In genomic region chr3:184540777-184541681, GRCh38 we compare ENCODE assay signal across 8 cellular contexts. TPM values are rescaled to one million over a fixed set of nuclear protein-coding genes. Genes with fewer than 3 reads are reported as not detected.
A peak's percentile ranks its signal among the peaks of the same experiment; 100 is the strongest.
DNase-seq lines count a peak whose midpoint lies in the region; ATAC-seq and TF ChIP-seq lines count a peak whose summit lies in the region.

No MANE protein-coding gene starts in this region.

- ATAC-seq in mucosa of descending colon (peak; percentile 92), HG03342 (IDR thresholded peaks at IDR 0.05; ENCODE audit: unreplicated experiment) (no peak)
- peak; percentile 61 to 69 for ATAC-seq in stimulated activated naive B cell treated with anti-CD40 and anti-IgM and Interleukin-4, amounts not matched to agents 10 μg/mL and 1 μg/mL and 100 μg/mL, for 72 hours (replicated peaks)

- no peaks in the 10 kb centered on the region for H3K9me3 ChIP-seq in mucosa of descending colon

- H3K4me3 ChIP-seq in coronary artery (no peak overlapping the region), mucosa of descending colon (no peak overlapping the region)

- peaks cover 5% of the 10 kb centered on the region for H3K4me1 ChIP-seq in mucosa of descending colon (ENCODE audit: low read depth)

- H3K36me3 Mint-ChIP-seq in stimulated activated naive B cell treated with anti-CD40 and anti-IgM and Interleukin-4, amounts not matched to agents 10 μg/mL and 1 μg/mL and 100 μg/mL, for 72 hours = no peaks in the 10 kb centered on the region

- no peak overlapping the region for H3K27ac ChIP-seq in coronary artery

- no peaks in the 10 kb centered on the region for H3K36me3 ChIP-seq in mucosa of descending colon (ENCODE audit: low read depth)

- intact Hi-C loops in mucosa of descending colon (cut with DNase I, micrococcal nuclease) = loop anchor here (5.0 kb wide), 2 partner anchors 124 to 169 kb away; no protein-coding TSS in a partner anchor

- no peaks in the 10 kb centered on the region for H3K9me3 Mint-ChIP-seq in stimulated activated naive B cell treated with anti-CD40 and anti-IgM and Interleukin-4, amounts not matched to agents 10 μg/mL and 1 μg/mL and 100 μg/mL, for 72 hours

- H3K27ac Mint-ChIP-seq in stimulated activated naive B cell treated with anti-CD40 and anti-IgM and Interleukin-4, amounts not matched to agents 10 μg/mL and 1 μg/mL and 100 μg/mL, for 72 hours = no peak overlapping the region

- H3K27me3 Mint-ChIP-seq in stimulated activated naive B cell treated with anti-CD40 and anti-IgM and Interleukin-4, amounts not matched to agents 10 μg/mL and 1 μg/mL and 100 μg/mL, for 72 hours = peaks cover 44 to 68% of the 10 kb centered on the region in 2 donors

- peaks cover 10 to 22% of the 10 kb centered on the region in 2 donors for H3K4me1 Mint-ChIP-seq in stimulated activated naive B cell treated with anti-CD40 and anti-IgM and Interleukin-4, amounts not matched to agents 10 μg/mL and 1 μg/mL and 100 μg/mL, for 72 hours

- no peak overlapping the region for H3K4me3 Mint-ChIP-seq in stimulated activated naive B cell treated with anti-CD40 and anti-IgM and Interleukin-4, amounts not matched to agents 10 μg/mL and 1 μg/mL and 100 μg/mL, for 72 hours

- DNase-seq in NCI-H1436 (lab: John Stamatoyannopoulos, UW) (peak; percentile 78), NCI-H1436 treated with DMSO at 0.1 percent for 48 hours (lab: John Stamatoyannopoulos, UW) (no peak), NCI-H2196 (lab: John Stamatoyannopoulos, UW; ENCODE audit: unreplicated experiment) (peak; percentile 98), coronary artery (ENCODE audit: low spot score) (peak; percentile 72), mucosa of descending colon (peak; percentile 83 to 94 (median 88))
- DNase-seq in activated CD4-positive, alpha-beta T cell treated with anti-CD3 and anti-CD28 coated beads for 48 hours = peak; percentile 87
- peak; percentile 43 for DNase-seq in stimulated activated naive B cell treated with anti-CD40 and anti-IgM and Interleukin-4, amounts not matched to agents 10 μg/mL and 1 μg/mL and 100 μg/mL, for 72 hours

- TF ChIP-seq CTCF in coronary artery (IDR thresholded peaks at IDR 0.05) (peak; percentile 26), mucosa of descending colon (IDR thresholded peaks at IDR 0.05) (peak; percentile 71)

RNA-seq across cellular contexts. Expression of gene EPHB3, which starts 20.6 kb away (rescaled TPM):
- 10 to 100 TPM; 14.1 to 57.2 (median 33.6) TPM for total RNA-seq in mucosa of descending colon
